In genomic region chr10:130175074-130175473, GRCh38 we compare ENCODE assay signal across 1 cellular context.
TF ChIP-seq lines count a peak whose summit lies in the region.

No MANE protein-coding gene starts in this region.

TF ChIP-seq in H1, 55 proteins besides CTCF, POLR2A, EP300 and RAD21 (continued from another document):
- TF ChIP-seq E2F6 (IDR thresholded peaks at IDR 0.05) (no peak), ATF2 (IDR thresholded peaks at IDR 0.05; ENCODE audit: low read length) (no peak), GABPA (IDR thresholded peaks at IDR 0.05; ENCODE audit: borderline replicate concordance, insufficient read depth, low read length) (no peak), SP1 (IDR thresholded peaks at IDR 0.05; ENCODE audit: low read depth, low read length) (no peak), YY1 (IDR thresholded peaks at IDR 0.05; ENCODE audit: low read depth, low read length) (no peak), KDM5A (IDR thresholded peaks at IDR 0.05; ENCODE audit: low read length) (no peak), NANOG (IDR thresholded peaks at IDR 0.05; ENCODE audit: insufficient read depth, low read depth, low read length, poor library complexity, severe bottlenecking) (no peak), CBX8 (IDR thresholded peaks at IDR 0.05; ENCODE audit: borderline replicate concordance, low read depth, low read length) (no peak), SRF (IDR thresholded peaks at IDR 0.05; ENCODE audit: low read depth, low read length) (no peak), HDAC2 (IDR thresholded peaks at IDR 0.05; ENCODE audit: borderline replicate concordance in 1 of 2, low read depth in 2 of 2, low read length in 2 of 2) (no peak), CHD1 (IDR thresholded peaks at IDR 0.05; ENCODE audit: low read depth, low read length) (no peak), MAFK (IDR thresholded peaks at IDR 0.05; ENCODE audit: low read depth, low read length) (no peak), ATF3 (IDR thresholded peaks at IDR 0.05; ENCODE audit: insufficient read depth, low read depth, low read length) (no peak)
